ENCODE assay signal across 8 cellular contexts in genomic region chr18:47215554-47216138, GRCh38. TPM values are rescaled to one million over a fixed set of nuclear protein-coding genes. Genes with fewer than 3 reads are reported as not detected.
A peak's percentile ranks its signal among the peaks of the same experiment; 100 is the strongest.
DNase-seq lines count a peak whose midpoint lies in the region; ATAC-seq, FAIRE-seq and TF ChIP-seq lines count a peak whose summit lies in the region.

No MANE protein-coding gene starts in this region.

- no peak overlapping the region for H3K27ac ChIP-seq in KMS-11
- no peak overlapping the region for H3K27ac ChIP-seq in PC-9
- no peak overlapping the region for H3K27ac ChIP-seq in endothelial cell of umbilical vein (ENCODE audit: insufficient read depth, low read depth, low read length)

- peak; percentile 46 to 50 for ATAC-seq in naive thymus-derived CD8-positive, alpha-beta T cell
- ATAC-seq in HG03108 (IDR thresholded peaks at IDR 0.05; ENCODE audit: unreplicated experiment), result no peak

- H3K9me3 Mint-ChIP-seq in naive thymus-derived CD8-positive, alpha-beta T cell, result no peaks in the 10 kb centered on the region

- no peaks in the 10 kb centered on the region for H3K27me3 ChIP-seq in KMS-11 (ENCODE audit: insufficient read depth, low read depth)
- peaks cover 31% of the 10 kb centered on the region for H3K27me3 ChIP-seq in PC-9 (ENCODE audit: insufficient read depth, low read depth)
- H3K27me3 ChIP-seq in endothelial cell of umbilical vein (ENCODE audit: control insufficient read depth in 2 of 2, insufficient read depth in 2 of 2, low read length in 2 of 2), result peaks cover 11 to 13% of the 10 kb centered on the region in 2 experiments

- H3K36me3 ChIP-seq in KMS-11 (ENCODE audit: insufficient read depth) (no peaks in the 10 kb centered on the region), PC-9 (ENCODE audit: low read depth) (no peaks in the 10 kb centered on the region), endothelial cell of umbilical vein (ENCODE audit: control insufficient read depth in 2 of 2, extremely low read depth in 1 of 2, insufficient read depth in 2 of 2, low read length in 2 of 2) (no peaks in the 10 kb centered on the region)

- peak; percentile 87 for TF ChIP-seq CTCF in KMS-11 (conservative IDR thresholded peaks at IDR 0.05; ENCODE audit: low read depth, low read length)
- peak; percentile 72 for TF ChIP-seq CTCF in PC-9 (conservative IDR thresholded peaks at IDR 0.05)
- peak; percentile 23 to 32 for TF ChIP-seq CTCF in endothelial cell of umbilical vein (IDR thresholded peaks at IDR 0.05; ENCODE audit: extremely low read depth in 1 of 2, insufficient read depth in 1 of 2, low read depth in 1 of 2, low read length in 2 of 2)

- DNase-seq in NCI-H2029 (lab: John Stamatoyannopoulos, UW) (peak; percentile 8), NCI-H2029 treated with DMSO at 0.1 percent for 48 hours (lab: John Stamatoyannopoulos, UW) (no peak), PC-9 (no peak), endothelial cell of umbilical vein (ENCODE audit: low read depth, low spot score) (peak; percentile 47), NCI-H1048 (lab: John Stamatoyannopoulos, UW) (no peak)
- peak in 4 of 10 donors; percentile 0 to 26 (median 12) for DNase-seq in naive thymus-derived CD8-positive, alpha-beta T cell

- H3K4me1 ChIP-seq in KMS-11 (ENCODE audit: low read depth, poor library complexity, severe bottlenecking) (no peaks in the 10 kb centered on the region), PC-9 (replicated peaks; ENCODE audit: insufficient read depth) (no peaks in the 10 kb centered on the region), endothelial cell of umbilical vein (ENCODE audit: control insufficient read depth, extremely low read depth, insufficient read depth, low read length) (no peaks in the 10 kb centered on the region)

- peaks cover 0 to 5% (median 1%) of the 10 kb centered on the region in 4 donors for H3K4me1 Mint-ChIP-seq in naive thymus-derived CD8-positive, alpha-beta T cell

- H3K79me2 ChIP-seq in KMS-11 (ENCODE audit: insufficient read depth, low read depth), result no peaks in the 10 kb centered on the region
- no peaks in the 10 kb centered on the region for H3K79me2 ChIP-seq in PC-9 (ENCODE audit: low read depth)
- H3K79me2 ChIP-seq in endothelial cell of umbilical vein (ENCODE audit: control insufficient read depth, insufficient read depth, low read length), result no peaks in the 10 kb centered on the region

- H3K9me3 ChIP-seq in PC-9 (ENCODE audit: insufficient read depth, low read depth), result no peaks in the 10 kb centered on the region
- no peaks in the 10 kb centered on the region for H3K9me3 ChIP-seq in endothelial cell of umbilical vein (replicated peaks; ENCODE audit: control insufficient read depth, insufficient read depth, low read length)

- FAIRE-seq in endothelial cell of umbilical vein (lab: Jason Lieb, UNC), result no peak

- H3K9me1 ChIP-seq in endothelial cell of umbilical vein (replicated peaks; ENCODE audit: control insufficient read depth, extremely low read depth, insufficient read depth, low read length), result no peaks in the 10 kb centered on the region

- no peaks in the 10 kb centered on the region for H3K36me3 Mint-ChIP-seq in naive thymus-derived CD8-positive, alpha-beta T cell

- POLR2A ChIA-PET in PC-9 (lab: Charles Lee; ENCODE audit: unreplicated experiment) (interaction anchor here (0.6 kb wide), 1 partner anchor 160 kb away, joined by 3 read pairs; no protein-coding TSS in a partner anchor), endothelial cell of umbilical vein (lab: Charles Lee) (no interaction called here)
- POLR2A ChIA-PET in naive thymus-derived CD8-positive, alpha-beta T cell (lab: Charles Lee), result interaction anchor here (0.6 kb wide), 1 partner anchor 1132 kb away, joined by 4 read pairs; no protein-coding TSS in a partner anchor

- BruUV-seq in PC-9 (replicated peaks; lab: Mats Ljungman, UMichigan) (no TSS peak), endothelial cell of umbilical vein (replicated peaks; lab: Mats Ljungman, UMichigan) (no TSS peak)

- intact Hi-C loops in PC-9 (cut with micrococcal nuclease; ENCODE audit: unreplicated experiment) (loop anchor here (1.0 kb wide), 1 partner anchor 534 kb away; no protein-coding TSS in a partner anchor), endothelial cell of umbilical vein (cut with micrococcal nuclease) (loop anchor here (1.0 kb wide), 3 partner anchors 68 to 539 kb away; no protein-coding TSS in a partner anchor)

- CTCF ChIA-PET in PC-9 (lab: Charles Lee), result interaction anchor here (0.9 kb wide), 1 partner anchor 535 kb away, joined by 3 read pairs; no protein-coding TSS in a partner anchor
- CTCF ChIA-PET in endothelial cell of umbilical vein (lab: Charles Lee), result interaction anchor here (0.7 to 5.4 kb wide), 16 partner anchors 9 to 557 kb away, joined by 3 to 70 read pairs (median 4); no protein-coding TSS in a partner anchor

- dilution Hi-C loops in endothelial cell of umbilical vein (cut with MboI; ENCODE audit: extremely low pct_ligation_motif_present, low sequenced_read_pairs), result no loop called here

- H3K27me3 Mint-ChIP-seq in naive thymus-derived CD8-positive, alpha-beta T cell, result peaks cover 21 to 75% (median 33%) of the 10 kb centered on the region in 5 donors

- no peak overlapping the region for H3K4me3 ChIP-seq in KMS-11 (IDR thresholded peaks at IDR 0.05; ENCODE audit: insufficient read depth, low read depth, low read length)
- no peak overlapping the region for H3K4me3 ChIP-seq in PC-9
- H3K4me3 ChIP-seq in endothelial cell of umbilical vein (replicated peaks in 1 of 3; ENCODE audit: insufficient read depth in 1 of 3, low read depth in 1 of 3, low read length in 3 of 3), result no peak overlapping the region

- H2AFZ ChIP-seq in KMS-11 (ENCODE audit: low read depth), result no peak overlapping the region
- H2AFZ ChIP-seq in PC-9, result no peak overlapping the region
- no peak overlapping the region for H2AFZ ChIP-seq in endothelial cell of umbilical vein (ENCODE audit: low read depth, low read length)

- H3K4me2 ChIP-seq in KMS-11 (no peak overlapping the region), PC-9 (no peak overlapping the region), endothelial cell of umbilical vein (ENCODE audit: insufficient read depth, low read length) (no peak overlapping the region)

- no peak overlapping the region for H3K27ac Mint-ChIP-seq in naive thymus-derived CD8-positive, alpha-beta T cell

- H3F3A ChIP-seq in PC-9 (ENCODE audit: insufficient read depth, low read depth), result no peaks in the 10 kb centered on the region

- no peak for TF ChIP-seq POLR2A in endothelial cell of umbilical vein (IDR thresholded peaks at IDR 0.05; ENCODE audit: low read depth, low read length)

- no peak overlapping the region for H3K9ac ChIP-seq in KMS-11
- H3K9ac ChIP-seq in endothelial cell of umbilical vein (replicated peaks; ENCODE audit: extremely low read depth, insufficient read depth, low read length), result no peak overlapping the region

- no peaks in the 10 kb centered on the region for H3K9me2 ChIP-seq in PC-9 (ENCODE audit: insufficient read depth)

- no peaks in the 10 kb centered on the region for H4K20me1 ChIP-seq in KMS-11 (ENCODE audit: insufficient read depth)
- no peaks in the 10 kb centered on the region for H4K20me1 ChIP-seq in PC-9 (ENCODE audit: insufficient read depth)
- no peaks in the 10 kb centered on the region for H4K20me1 ChIP-seq in endothelial cell of umbilical vein (replicated peaks; ENCODE audit: control insufficient read depth, extremely low read depth, insufficient read depth, low read length)

- no peak overlapping the region for H3K4me3 Mint-ChIP-seq in naive thymus-derived CD8-positive, alpha-beta T cell

TF ChIP-seq in endothelial cell of umbilical vein, 7 proteins besides CTCF, POLR2A, EP300 and RAD21:
- TF ChIP-seq MAX (IDR thresholded peaks at IDR 0.05; ENCODE audit: insufficient read depth, insufficient read length) (no peak), EZH2 (IDR thresholded peaks at IDR 0.05; ENCODE audit: borderline replicate concordance, low read depth, low read length, severe bottlenecking) (no peak), MYC (IDR thresholded peaks at IDR 0.05; ENCODE audit: low read depth, low read length) (no peak), FOS (IDR thresholded peaks at IDR 0.05; ENCODE audit: borderline replicate concordance, insufficient read depth, low read length) (no peak), JUN (IDR thresholded peaks at IDR 0.05; ENCODE audit: borderline replicate concordance, insufficient read depth, insufficient read length, low read depth) (no peak), POLR2AphosphoS5 (IDR thresholded peaks at IDR 0.05; ENCODE audit: insufficient read depth, low read depth, low read length) (no peak), GATA2 (IDR thresholded peaks at IDR 0.05; ENCODE audit: insufficient read depth, insufficient read length, low read depth, low read length) (no peak)

RNA-seq across cellular contexts. Expression of gene SKOR2, which starts 35.8 kb away (rescaled TPM):
- not detected in 2 replicates for total RNA-seq in PC-9 (2021)
- total RNA-seq in endothelial cell of umbilical vein, result not detected in 2 replicates
- polyA plus RNA-seq in endothelial cell of umbilical vein, result not detected in 2 replicates
- not detected in 2 replicates for polyA plus RNA-seq in endothelial cell of umbilical vein (2011; cell fraction: cytosol; rRNA removed)
- polyA plus RNA-seq in endothelial cell of umbilical vein (2011; cell fraction: nucleus; rRNA removed), result not detected in 2 replicates
- not detected in 2 replicates for polyA plus RNA-seq in endothelial cell of umbilical vein (2012)
- not detected in 2 replicates for polyA minus RNA-seq in endothelial cell of umbilical vein
- polyA minus RNA-seq in endothelial cell of umbilical vein (2011; cell fraction: cytosol; rRNA and poly(A)+ RNA removed), result not detected
- not detected in 2 replicates for polyA minus RNA-seq in endothelial cell of umbilical vein (2011; cell fraction: nucleus; rRNA and poly(A)+ RNA removed)
- not detected for total RNA-seq in naive thymus-derived CD8-positive, alpha-beta T cell
- polyA plus RNA-seq in naive thymus-derived CD8-positive, alpha-beta T cell, result not detected

RNA-seq across cellular contexts. Expression of gene IER3IP1, which starts 39.5 kb away (rescaled TPM):
- total RNA-seq in PC-9 (2021), result 8.8 and 9.1 TPM in 2 replicates
- 14.2 and 16.4 TPM in 2 replicates for total RNA-seq in endothelial cell of umbilical vein
- polyA plus RNA-seq in endothelial cell of umbilical vein, result 7.6 and 9.6 TPM in 2 replicates
- polyA plus RNA-seq in endothelial cell of umbilical vein (2011; cell fraction: cytosol; rRNA removed), result 11.2 and 12.4 TPM in 2 replicates
- 4.5 and 5.7 TPM in 2 replicates for polyA plus RNA-seq in endothelial cell of umbilical vein (2011; cell fraction: nucleus; rRNA removed)
- 21.4 and 25.6 TPM in 2 replicates for polyA plus RNA-seq in endothelial cell of umbilical vein (2012)
- polyA minus RNA-seq in endothelial cell of umbilical vein, result 27.9 and 30.2 TPM in 2 replicates
- 10.8 TPM for polyA minus RNA-seq in endothelial cell of umbilical vein (2011; cell fraction: cytosol; rRNA and poly(A)+ RNA removed)
- 7.0 and 8.0 TPM in 2 replicates for polyA minus RNA-seq in endothelial cell of umbilical vein (2011; cell fraction: nucleus; rRNA and poly(A)+ RNA removed)
- 1 to 10 TPM; 8.0 to 8.1 TPM for total RNA-seq in naive thymus-derived CD8-positive, alpha-beta T cell
- polyA plus RNA-seq in naive thymus-derived CD8-positive, alpha-beta T cell, result 10 to 100 TPM; 16.3 to 21.1 (median 20.1) TPM

Comparison
In these comparisons a context has a peak if more than half of its experiments do, and no peak if none do; other contexts are left out.
1. DNase-seq: peak in NCI-H2029 (single experiment) and endothelial cell of umbilical vein (single experiment); none in NCI-H2029 treated with DMSO at 0.1 percent for 48 hours (single experiment), PC-9 (0 of 2) and NCI-H1048 (single experiment).
2. CTCF ChIP-seq: peak in every context shown above with its lines; median percentile 87 in KMS-11; 72 in PC-9; 28 in endothelial cell of umbilical vein.